Comparison of ENCODE assay signal across 1 cellular context in genomic region chr12:122974892-122975789, GRCh38.
A peak's percentile ranks its signal among the peaks of the same experiment; 100 is the strongest.
TF ChIP-seq lines count a peak whose summit lies in the region.

Gene OGFOD2, plus strand, starts transcription at chr12:122975244. Its CDS starts 8 bp downstream, at chr12:122975252.

TF ChIP-seq in HepG2, 621 proteins besides CTCF, POLR2A, EP300 and RAD21 (continued from another document and continues in another):
- TF ChIP-seq ARHGAP35 (CRISPR knock-in tag; IDR thresholded peaks at IDR 0.05; ENCODE audit: borderline replicate concordance): no peak
- TF ChIP-seq ZBTB42 (CRISPR knock-in tag; IDR thresholded peaks at IDR 0.05): 0 out of 2 replicates have a peak, but pooled peaks have one; percentile 78
- TF ChIP-seq YEATS4 (CRISPR knock-in tag; IDR thresholded peaks at IDR 0.05; ENCODE audit: borderline replicate concordance): no peak; the same call in 1 of the 2 replicates
- 0 out of 2 replicates have a peak, but pooled peaks have one; percentile 48 for TF ChIP-seq DRAP1 (CRISPR knock-in tag; IDR thresholded peaks at IDR 0.05)
- no peak for TF ChIP-seq DNMT3B (CRISPR knock-in tag; conservative IDR thresholded peaks at IDR 0.05)
- no peak for TF ChIP-seq ZNF850 (CRISPR knock-in tag; conservative IDR thresholded peaks at IDR 0.05)
- peak; percentile 20; the same call in 1 of the 2 replicates for TF ChIP-seq ZNF230 (CRISPR knock-in tag; IDR thresholded peaks at IDR 0.05)
- no peak for TF ChIP-seq ZNF792 (CRISPR knock-in tag; IDR thresholded peaks at IDR 0.05)
- no peak for TF ChIP-seq REL (CRISPR knock-in tag; conservative IDR thresholded peaks at IDR 0.05)
- no peak for TF ChIP-seq ZBTB33 (CRISPR knock-in tag; IDR thresholded peaks at IDR 0.05)
- TF ChIP-seq JUN (CRISPR knock-in tag; IDR thresholded peaks at IDR 0.05): no peak
- no peak for TF ChIP-seq ZC3H4 (CRISPR knock-in tag; IDR thresholded peaks at IDR 0.05; ENCODE audit: borderline replicate concordance)
- no peak for TF ChIP-seq ZNF569 (CRISPR knock-in tag; IDR thresholded peaks at IDR 0.05; ENCODE audit: borderline replicate concordance)
- no peak for TF ChIP-seq ZNF44 (CRISPR knock-in tag; IDR thresholded peaks at IDR 0.05)
- no peak for TF ChIP-seq FOXK2 (IDR thresholded peaks at IDR 0.05)
- TF ChIP-seq ATAD3A (CRISPR knock-in tag; IDR thresholded peaks at IDR 0.05): no peak
- TF ChIP-seq ETS1 (CRISPR knock-in tag; IDR thresholded peaks at IDR 0.05): no peak
- no peak for TF ChIP-seq NFAT5 (CRISPR knock-in tag; IDR thresholded peaks at IDR 0.05)
- no peak for TF ChIP-seq TERF1 (CRISPR knock-in tag; IDR thresholded peaks at IDR 0.05)
- TF ChIP-seq ZBED4 (CRISPR knock-in tag; IDR thresholded peaks at IDR 0.05; ENCODE audit: borderline replicate concordance): no peak
- TF ChIP-seq TARDBP (CRISPR knock-in tag; IDR thresholded peaks at IDR 0.05): no peak
- no peak for TF ChIP-seq ZNF30 (CRISPR knock-in tag; IDR thresholded peaks at IDR 0.05)
- no peak for TF ChIP-seq ZUFSP (CRISPR knock-in tag; IDR thresholded peaks at IDR 0.05; ENCODE audit: borderline replicate concordance)
- no peak for TF ChIP-seq IRF2 (CRISPR knock-in tag; IDR thresholded peaks at IDR 0.05)
- TF ChIP-seq ZBTB34 (CRISPR knock-in tag; IDR thresholded peaks at IDR 0.05): no peak
- no peak for TF ChIP-seq AHDC1 (CRISPR knock-in tag; IDR thresholded peaks at IDR 0.05; ENCODE audit: borderline replicate concordance)
- no peak for TF ChIP-seq NCOR1 (IDR thresholded peaks at IDR 0.05; ENCODE audit: borderline replicate concordance, low read length)
- TF ChIP-seq NFE2L1 (CRISPR knock-in tag; IDR thresholded peaks at IDR 0.05; ENCODE audit: borderline replicate concordance): no peak
- peak; percentile 56; the same call in 1 of the 2 replicates for TF ChIP-seq PHF20 (CRISPR knock-in tag; IDR thresholded peaks at IDR 0.05)
- TF ChIP-seq RFX5 (IDR thresholded peaks at IDR 0.05; ENCODE audit: low read depth, low read length): no peak
- TF ChIP-seq MAZ (IDR thresholded peaks at IDR 0.05; ENCODE audit: borderline replicate concordance, low read depth, low read length): peak; percentile 60
- TF ChIP-seq MAZ (CRISPR knock-in tag; IDR thresholded peaks at IDR 0.05; ENCODE audit: low read depth): no peak; the same call in 1 of the 2 replicates
